Comparison of ENCODE assay signal across 1 cellular context in genomic region chr18:63320690-63321265, GRCh38.
TF ChIP-seq lines count a peak whose summit lies in the region.

No MANE protein-coding gene starts in this region.

TF ChIP-seq in HEK293, 187 proteins besides CTCF, POLR2A, EP300 and RAD21 (continued from another document):
- TF ChIP-seq ZNF10 (tag by site-specific recombination; IDR thresholded peaks at IDR 0.05), result no peak
- TF ChIP-seq ZNF621 (tag by site-specific recombination; IDR thresholded peaks at IDR 0.05), result no peak
- TF ChIP-seq ZNF707 (tag by site-specific recombination; IDR thresholded peaks at IDR 0.05), result no peak
- TF ChIP-seq SETDB1 (IDR thresholded peaks at IDR 0.05; ENCODE audit: insufficient read length, low read length), result no peak
- peak; percentile 76 for TF ChIP-seq ZNF341 (tag by site-specific recombination; IDR thresholded peaks at IDR 0.05; ENCODE audit: low read depth)
- TF ChIP-seq YY1 (tag by site-specific recombination; IDR thresholded peaks at IDR 0.05), result no peak; the same call in 1 of the 2 replicates
- no peak for TF ChIP-seq ZBTB8A (tag by site-specific recombination; IDR thresholded peaks at IDR 0.05)
- no peak for TF ChIP-seq ZNF518A (tag by site-specific recombination; conservative IDR thresholded peaks at IDR 0.05; ENCODE audit: low read depth)
- TF ChIP-seq ZNF660 (tag by site-specific recombination; IDR thresholded peaks at IDR 0.05), result no peak
- no peak for TF ChIP-seq ELK4 (IDR thresholded peaks at IDR 0.05; ENCODE audit: borderline replicate concordance, low read depth, low read length)
- no peak for TF ChIP-seq ZBTB6 (tag by site-specific recombination; IDR thresholded peaks at IDR 0.05)
- TF ChIP-seq PBX3 (CRISPR knock-in tag; IDR thresholded peaks at IDR 0.05), result no peak
- no peak for TF ChIP-seq ZBTB1 (tag by site-specific recombination; IDR thresholded peaks at IDR 0.05)
- TF ChIP-seq ZSCAN16 (tag by site-specific recombination; IDR thresholded peaks at IDR 0.05), result no peak
- 0 out of 2 replicates have a peak, but pooled peaks have one; percentile 37 for TF ChIP-seq ZNF148 (tag by site-specific recombination; IDR thresholded peaks at IDR 0.05; ENCODE audit: borderline replicate concordance)
- TF ChIP-seq ZNF157 (tag by site-specific recombination; IDR thresholded peaks at IDR 0.05), result 0 out of 2 replicates have a peak, but pooled peaks have one; percentile 24
- no peak for TF ChIP-seq ZBTB44 (tag by site-specific recombination; IDR thresholded peaks at IDR 0.05)
- no peak for TF ChIP-seq ZNF529 (tag by site-specific recombination; IDR thresholded peaks at IDR 0.05; ENCODE audit: insufficient replicate concordance)
- TF ChIP-seq ZNF560 (tag by site-specific recombination; IDR thresholded peaks at IDR 0.05; ENCODE audit: borderline replicate concordance), result no peak
- no peak for TF ChIP-seq ZNF664 (tag by site-specific recombination; IDR thresholded peaks at IDR 0.05)
- TF ChIP-seq GFI1B (tag by site-specific recombination; IDR thresholded peaks at IDR 0.05), result no peak
- peak; percentile 23; the same call in 1 of the 2 replicates for TF ChIP-seq FEZF1 (tag by site-specific recombination; IDR thresholded peaks at IDR 0.05)
- no peak for TF ChIP-seq ZNF280D (tag by site-specific recombination; IDR thresholded peaks at IDR 0.05)
- peak; percentile 96 for TF ChIP-seq ZNF223 (tag by site-specific recombination; IDR thresholded peaks at IDR 0.05)
- TF ChIP-seq AEBP2 (tag by site-specific recombination; IDR thresholded peaks at IDR 0.05; ENCODE audit: borderline replicate concordance), result no peak
- peak; percentile 62 for TF ChIP-seq KLF16 (tag by site-specific recombination; IDR thresholded peaks at IDR 0.05)
- no peak for TF ChIP-seq ZNF211 (tag by site-specific recombination; IDR thresholded peaks at IDR 0.05; ENCODE audit: low read depth)
- peak; percentile 79 for TF ChIP-seq EGR2 (tag by site-specific recombination; IDR thresholded peaks at IDR 0.05; ENCODE audit: low read depth)
- TF ChIP-seq ZSCAN4 (tag by site-specific recombination; IDR thresholded peaks at IDR 0.05), result peak; percentile 93
- TF ChIP-seq ZNF473 (tag by site-specific recombination; IDR thresholded peaks at IDR 0.05), result no peak
- TF ChIP-seq ZNF324 (tag by site-specific recombination; IDR thresholded peaks at IDR 0.05), result no peak
